ENCODE assay signal across 15 cellular contexts in the genomic region with DNA sequence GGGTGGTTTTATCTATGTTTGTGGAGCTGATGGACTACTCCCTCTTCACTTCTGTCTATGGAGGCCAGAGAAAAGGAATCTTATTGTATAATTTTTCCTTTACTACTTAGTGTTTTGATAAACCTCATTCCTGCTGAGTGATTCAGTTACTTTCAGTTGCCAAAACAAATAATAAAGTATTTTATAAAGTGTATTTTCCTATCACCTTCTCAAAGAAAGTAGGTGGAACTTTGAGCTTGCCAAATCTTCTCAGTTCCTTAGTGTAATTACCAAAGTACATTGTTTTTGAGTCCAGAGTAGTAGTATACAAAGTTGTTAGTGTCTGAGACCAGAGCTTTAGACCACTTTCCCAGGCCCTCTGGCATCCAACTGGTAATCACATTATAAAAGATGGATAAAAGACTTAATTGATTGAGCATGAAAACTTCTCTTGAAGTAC. TPM values are rescaled to one million over a fixed set of nuclear protein-coding genes. Genes with fewer than 3 reads are reported as not detected.
DNase-seq lines count a peak whose midpoint lies in the region; ATAC-seq, FAIRE-seq and TF ChIP-seq lines count a peak whose summit lies in the region.
"Had no signal": no experiment of that assay in that cellular context is flagged by ENCODE, and none has a peak within 500 bp of the region (broad histone marks: within the 10 kb centered on the region; RNA-seq: fewer than 3 reads in every experiment).

No MANE protein-coding gene starts in this region.

- intact Hi-C loops in PC-3 (cut with micrococcal nuclease): no loop called here
- intact Hi-C loops in endothelial cell of umbilical vein (cut with micrococcal nuclease): no loop called here

- H3K36me3 Mint-ChIP-seq in activated naive CD4-positive, alpha-beta T cell treated with anti-CD3 and anti-CD28 coated beads, Interleukin-2, amount 50 U/mL, for 72 hours: peaks cover 0 to 5% of the 10 kb centered on the region in 2 donors

- CTCF ChIA-PET in PC-3 (lab: Charles Lee) (no interaction called here), endothelial cell of umbilical vein (lab: Charles Lee) (interaction anchor here (0.6 to 1.6 kb wide), 7 partner anchors 9 to 42 kb away, joined by 3 to 9 read pairs (median 4); partner anchors contain the start of genes RABGAP1 and ZBTB6)

- no peaks in the 10 kb centered on the region for H3K9me1 ChIP-seq in endothelial cell of umbilical vein (replicated peaks; ENCODE audit: control insufficient read depth, extremely low read depth, insufficient read depth, low read length)

- BruUV-seq in PC-3 (replicated peaks; lab: Mats Ljungman, UMichigan) (no TSS peak), endothelial cell of umbilical vein (replicated peaks; lab: Mats Ljungman, UMichigan) (no TSS peak)

- H3K4me1 ChIP-seq in PC-3 (ENCODE audit: insufficient read depth, low read length) (peaks cover 14% of the 10 kb centered on the region), endothelial cell of umbilical vein (ENCODE audit: control insufficient read depth, extremely low read depth, insufficient read depth, low read length) (peaks cover 24% of the 10 kb centered on the region)
- H3K4me1 ChIP-seq: neural progenitor cell had no signal

- no peak for TF ChIP-seq CTCF in PC-3 (conservative IDR thresholded peaks at IDR 0.05; ENCODE audit: low read depth, low read length)
- TF ChIP-seq CTCF in endothelial cell of umbilical vein (IDR thresholded peaks at IDR 0.05; ENCODE audit: extremely low read depth in 1 of 2, insufficient read depth in 1 of 2, low read depth in 1 of 2, low read length in 2 of 2): no peak
- TF ChIP-seq CTCF in omental fat pad (IDR thresholded peaks at IDR 0.05): no peak

- H3K9ac ChIP-seq in PC-3 (ENCODE audit: low read length) (no peak overlapping the region), endothelial cell of umbilical vein (replicated peaks; ENCODE audit: extremely low read depth, insufficient read depth, low read length) (peak overlapping the region; percentile 5)
- H3K9ac ChIP-seq: BLaER1 treated with 17β-estradiol and CSF1 and Interleukin-3, amounts not matched to agents 10 nM and 100 nM; neural progenitor cell had no signal

- H3K27me3 ChIP-seq in PC-3 (ENCODE audit: low read length) (no peaks in the 10 kb centered on the region), endothelial cell of umbilical vein (ENCODE audit: control insufficient read depth in 2 of 2, insufficient read depth in 2 of 2, low read length in 2 of 2) (no peaks in the 10 kb centered on the region)
- H3K27me3 ChIP-seq: BLaER1 treated with 17β-estradiol and CSF1 and Interleukin-3, amounts not matched to agents 10 nM and 100 nM; heart left ventricle; neural progenitor cell had no signal

- ATAC-seq in PC-3: peak; percentile 90
- ATAC-seq in omental fat pad (ENCODE audit: low FRiP score): peak; percentile 28
- ATAC-seq in activated naive CD4-positive, alpha-beta T cell treated with anti-CD3 and anti-CD28 coated beads, Interleukin-2, amount 50 U/mL, for 72 hours: no peak
- ATAC-seq in GM18907 (IDR thresholded peaks at IDR 0.05; ENCODE audit: unreplicated experiment): no peak
- ATAC-seq: activated CD8-positive, alpha-beta T cell treated with anti-CD3 and anti-CD28 coated beads, Interleukin-2, amount 10 ng/mL, durations not matched to agents 7 days and 5 days; heart left ventricle had no signal

- FAIRE-seq in endothelial cell of umbilical vein (lab: Jason Lieb, UNC): peak; percentile 68
- FAIRE-seq: GM18507 had no signal

- no peaks in the 10 kb centered on the region for H3K9me2 ChIP-seq in PC-3 (replicated peaks; ENCODE audit: low read length)

- TF ChIP-seq POLR2A in endothelial cell of umbilical vein (IDR thresholded peaks at IDR 0.05; ENCODE audit: low read depth, low read length): no peak

- H3K27ac ChIP-seq in PC-3 (ENCODE audit: low read length) (peak overlapping the region; percentile 37), endothelial cell of umbilical vein (ENCODE audit: insufficient read depth, low read depth, low read length) (peak overlapping the region; percentile 74)
- H3K27ac ChIP-seq: BLaER1 treated with 17β-estradiol and CSF1 and Interleukin-3, amounts not matched to agents 10 nM and 100 nM; neural progenitor cell had no signal

- H4K20me1 ChIP-seq in PC-3 (ENCODE audit: low read length) (0 out of 2 replicates have a peak, but pooled peaks cover 8% of the 10 kb centered on the region), endothelial cell of umbilical vein (replicated peaks; ENCODE audit: control insufficient read depth, extremely low read depth, insufficient read depth, low read length) (no peaks in the 10 kb centered on the region)

- POLR2A ChIA-PET in PC-3 (lab: Charles Lee; ENCODE audit: unreplicated experiment): interaction anchor here (0.6 kb wide), 1 partner anchor 41 kb away, joined by 4 read pairs; the partner anchor contains the start of gene ZBTB6
- POLR2A ChIA-PET in endothelial cell of umbilical vein (lab: Charles Lee): interaction anchor here (1.0 kb wide), 1 partner anchor 13 kb away, joined by 10 read pairs; the partner anchor contains the start of gene RABGAP1

- H3K27ac Mint-ChIP-seq in activated naive CD4-positive, alpha-beta T cell treated with anti-CD3 and anti-CD28 coated beads, Interleukin-2, amount 50 U/mL, for 72 hours: no peak overlapping the region
- H3K27ac Mint-ChIP-seq: activated CD8-positive, alpha-beta T cell treated with anti-CD3 and anti-CD28 coated beads, Interleukin-2, amount 10 ng/mL, durations not matched to agents 7 days and 5 days; activated naive CD4-positive, alpha-beta T cell treated with anti-CD3 and anti-CD28 coated beads, Interleukin-2, amount 10 ng/mL, durations not matched to agents 7 days and 5 days; neural progenitor cell; T-helper 2 cell treated with Interferon-gamma antibody and Interleukin-4, amounts not matched to agents 5 μg/mL and 100 μg/mL, for 36 hours had no signal

- no peaks in the 10 kb centered on the region for H3F3A ChIP-seq in PC-3 (ENCODE audit: low read length, unreplicated experiment)

- H3K36me3 ChIP-seq in PC-3 (ENCODE audit: low read depth, low read length): peaks cover 6% of the 10 kb centered on the region
- H3K36me3 ChIP-seq in endothelial cell of umbilical vein (ENCODE audit: control insufficient read depth in 2 of 2, extremely low read depth in 1 of 2, insufficient read depth in 2 of 2, low read length in 2 of 2): peaks cover 0 to 2% of the 10 kb centered on the region in 2 experiments
- H3K36me3 ChIP-seq: neural progenitor cell had no signal

- H3K4me3 ChIP-seq in PC-3 (ENCODE audit: low read length): no peak overlapping the region
- no peak overlapping the region for H3K4me3 ChIP-seq in endothelial cell of umbilical vein (replicated peaks in 1 of 3; ENCODE audit: insufficient read depth in 1 of 3, low read depth in 1 of 3, low read length in 3 of 3)
- H3K4me3 ChIP-seq: BLaER1 treated with 17β-estradiol and CSF1 and Interleukin-3, amounts not matched to agents 10 nM and 100 nM; heart left ventricle; neural progenitor cell had no signal

- no peak overlapping the region for H2AFZ ChIP-seq in PC-3 (ENCODE audit: low read length)
- H2AFZ ChIP-seq in endothelial cell of umbilical vein (ENCODE audit: low read depth, low read length): no peak overlapping the region
- H2AFZ ChIP-seq: neural progenitor cell had no signal

- dilution Hi-C loops in endothelial cell of umbilical vein (cut with MboI; ENCODE audit: extremely low pct_ligation_motif_present, low sequenced_read_pairs): no loop called here

- H3K9me3 Mint-ChIP-seq in activated naive CD4-positive, alpha-beta T cell treated with anti-CD3 and anti-CD28 coated beads, Interleukin-2, amount 50 U/mL, for 72 hours: peaks cover 0 to 5% of the 10 kb centered on the region in 2 donors
- H3K9me3 Mint-ChIP-seq: activated naive CD4-positive, alpha-beta T cell treated with anti-CD3 and anti-CD28 coated beads, Interleukin-2, amount 10 ng/mL, durations not matched to agents 7 days and 5 days; T-helper 2 cell treated with Interferon-gamma antibody and Interleukin-4, amounts not matched to agents 5 μg/mL and 100 μg/mL, for 36 hours had no signal

- H3K4me2 ChIP-seq in PC-3 (ENCODE audit: low read length) (peak overlapping the region; percentile 49), endothelial cell of umbilical vein (ENCODE audit: insufficient read depth, low read length) (peak overlapping the region; percentile 86)
- H3K4me2 ChIP-seq: BLaER1 treated with 17β-estradiol and CSF1 and Interleukin-3, amounts not matched to agents 10 nM and 100 nM; neural progenitor cell had no signal

- H3K79me2 ChIP-seq in PC-3 (ENCODE audit: low read length) (peaks cover 72% of the 10 kb centered on the region), endothelial cell of umbilical vein (ENCODE audit: control insufficient read depth, insufficient read depth, low read length) (peaks cover 35% of the 10 kb centered on the region)

- H3K9me3 ChIP-seq in PC-3 (ENCODE audit: low read length): no peaks in the 10 kb centered on the region
- no peaks in the 10 kb centered on the region for H3K9me3 ChIP-seq in endothelial cell of umbilical vein (replicated peaks; ENCODE audit: control insufficient read depth, insufficient read depth, low read length)
- H3K9me3 ChIP-seq: heart left ventricle had no signal

- DNase-seq in COLO829 (ENCODE audit: low spot score) (peak; percentile 75), PC-3 (peak; percentile 63), endothelial cell of umbilical vein (ENCODE audit: low read depth, low spot score) (peak; percentile 88), omental fat pad (ENCODE audit: low spot score) (no peak), occipital lobe (lab: John Stamatoyannopoulos, UW) (no peak)
- DNase-seq in activated naive CD4-positive, alpha-beta T cell treated with anti-CD3 and anti-CD28 coated beads, Interleukin-2, amount 50 U/mL, for 72 hours (ENCODE audit: low spot score in 2 of 2): no peak
- DNase-seq in stimulated activated CD4-positive, alpha-beta T cell treated with anti-CD3 and anti-CD28 coated beads, Interleukin-1b, Interleukin-23, amount 100 ng/mL, for 48 hours: no peak
- DNase-seq: activated CD8-positive, alpha-beta T cell treated with anti-CD3 and anti-CD28 coated beads, Interleukin-2, amount 10 ng/mL, durations not matched to agents 7 days and 5 days; activated naive CD4-positive, alpha-beta T cell treated with anti-CD3 and anti-CD28 coated beads, Interleukin-2, amount 10 ng/mL, durations not matched to agents 7 days and 5 days; heart left ventricle had no signal

RNA-seq across cellular contexts. Expression of gene RABGAP1, which starts 13.5 kb away (rescaled TPM):
- 12.7 and 16.5 TPM in 2 replicates for total RNA-seq in PC-3 (2014; rRNA removed)
- 43.1 and 53.6 TPM in 2 replicates for total RNA-seq in endothelial cell of umbilical vein
- 17.8 and 19.0 TPM in 2 replicates for polyA plus RNA-seq in endothelial cell of umbilical vein
- 19.2 and 19.8 TPM in 2 replicates for polyA plus RNA-seq in endothelial cell of umbilical vein (2011; cell fraction: cytosol; rRNA removed)
- 49.3 and 51.3 TPM in 2 replicates for polyA plus RNA-seq in endothelial cell of umbilical vein (2011; cell fraction: nucleus; rRNA removed)
- polyA plus RNA-seq in endothelial cell of umbilical vein (2012): 24.8 and 27.5 TPM in 2 replicates
- polyA minus RNA-seq in endothelial cell of umbilical vein: 70.9 and 75.5 TPM in 2 replicates
- polyA minus RNA-seq in endothelial cell of umbilical vein (2011; cell fraction: cytosol; rRNA and poly(A)+ RNA removed): 27.9 TPM
- 133 and 183 TPM in 2 replicates for polyA minus RNA-seq in endothelial cell of umbilical vein (2011; cell fraction: nucleus; rRNA and poly(A)+ RNA removed)
- total RNA-seq in omental fat pad: 10 to 100 TPM; 38.3 to 78.3 (median 48.5) TPM
- 10 to 100 TPM; 35.6 to 44.2 TPM for total RNA-seq in activated naive CD4-positive, alpha-beta T cell treated with anti-CD3 and anti-CD28 coated beads, Interleukin-2, amount 50 U/mL, for 72 hours
- total RNA-seq in occipital lobe: 115 TPM

RNA-seq across cellular contexts. Expression of gene ZBTB26, which starts 23.0 kb away (rescaled TPM):
- total RNA-seq in PC-3 (2014; rRNA removed): 1.5 and 1.6 TPM in 2 replicates
- 4.8 and 5.0 TPM in 2 replicates for total RNA-seq in endothelial cell of umbilical vein
- 1.8 and 2.6 TPM in 2 replicates for polyA plus RNA-seq in endothelial cell of umbilical vein
- 2.4 and 2.7 TPM in 2 replicates for polyA plus RNA-seq in endothelial cell of umbilical vein (2011; cell fraction: cytosol; rRNA removed)
- 8.0 and 11.0 TPM in 2 replicates for polyA plus RNA-seq in endothelial cell of umbilical vein (2011; cell fraction: nucleus; rRNA removed)
- polyA plus RNA-seq in endothelial cell of umbilical vein (2012): 3.0 and 3.3 TPM in 2 replicates
- polyA minus RNA-seq in endothelial cell of umbilical vein: 3.7 and 5.3 TPM in 2 replicates
- 4.7 TPM for polyA minus RNA-seq in endothelial cell of umbilical vein (2011; cell fraction: cytosol; rRNA and poly(A)+ RNA removed)
- 5.2 and 7.6 TPM in 2 replicates for polyA minus RNA-seq in endothelial cell of umbilical vein (2011; cell fraction: nucleus; rRNA and poly(A)+ RNA removed)
- total RNA-seq in omental fat pad: 1 to 10 TPM; 3.1 to 7.3 (median 3.6) TPM
- total RNA-seq in activated naive CD4-positive, alpha-beta T cell treated with anti-CD3 and anti-CD28 coated beads, Interleukin-2, amount 50 U/mL, for 72 hours: 1 to 10 TPM; 6.6 to 7.7 TPM
- 10.6 TPM for total RNA-seq in occipital lobe

RNA-seq across cellular contexts. Expression of gene ZBTB6, which starts 41.1 kb away (rescaled TPM):
- total RNA-seq in PC-3 (2014; rRNA removed) (4.4 and 4.7 TPM in 2 replicates), endothelial cell of umbilical vein (5.5 and 6.5 TPM in 2 replicates), omental fat pad (10 to 100 TPM in 1 of 4 donors, 1 to 10 TPM in 3; 4.7 to 11.5 (median 7.2) TPM), occipital lobe (88.0 TPM)
- 1.0 and 1.6 TPM in 2 replicates for polyA plus RNA-seq in endothelial cell of umbilical vein
- 1.7 and 1.9 TPM in 2 replicates for polyA plus RNA-seq in endothelial cell of umbilical vein (2011; cell fraction: cytosol; rRNA removed)
- 1.7 and 2.1 TPM in 2 replicates for polyA plus RNA-seq in endothelial cell of umbilical vein (2011; cell fraction: nucleus; rRNA removed)
- 3.4 and 3.7 TPM in 2 replicates for polyA plus RNA-seq in endothelial cell of umbilical vein (2012)
- 5.8 and 6.7 TPM in 2 replicates for polyA minus RNA-seq in endothelial cell of umbilical vein
- polyA minus RNA-seq in endothelial cell of umbilical vein (2011; cell fraction: cytosol; rRNA and poly(A)+ RNA removed): 8.6 TPM
- polyA minus RNA-seq in endothelial cell of umbilical vein (2011; cell fraction: nucleus; rRNA and poly(A)+ RNA removed): 5.2 and 7.8 TPM in 2 replicates
- total RNA-seq in activated naive CD4-positive, alpha-beta T cell treated with anti-CD3 and anti-CD28 coated beads, Interleukin-2, amount 50 U/mL, for 72 hours: 10 to 100 TPM in 1 of 2 donors, 1 to 10 TPM in 1; 8.2 to 18.7 TPM

RNA-seq across cellular contexts. Expression of gene RC3H2, which starts 49.1 kb away (rescaled TPM):
- total RNA-seq in PC-3 (2014; rRNA removed) (18.0 and 23.0 TPM in 2 replicates), endothelial cell of umbilical vein (57.3 and 63.0 TPM in 2 replicates), omental fat pad (10 to 100 TPM; 30.5 to 63.5 (median 41.3) TPM), occipital lobe (125 TPM)
- 22.4 and 25.3 TPM in 2 replicates for polyA plus RNA-seq in endothelial cell of umbilical vein
- 22.2 and 24.8 TPM in 2 replicates for polyA plus RNA-seq in endothelial cell of umbilical vein (2011; cell fraction: cytosol; rRNA removed)
- polyA plus RNA-seq in endothelial cell of umbilical vein (2011; cell fraction: nucleus; rRNA removed): 53.6 and 59.9 TPM in 2 replicates
- 30.2 and 41.3 TPM in 2 replicates for polyA plus RNA-seq in endothelial cell of umbilical vein (2012)
- 136 and 137 TPM in 2 replicates for polyA minus RNA-seq in endothelial cell of umbilical vein
- polyA minus RNA-seq in endothelial cell of umbilical vein (2011; cell fraction: cytosol; rRNA and poly(A)+ RNA removed): 104 TPM
- polyA minus RNA-seq in endothelial cell of umbilical vein (2011; cell fraction: nucleus; rRNA and poly(A)+ RNA removed): 75.5 and 104 TPM in 2 replicates
- 10 to 100 TPM; 30.5 to 38.6 TPM for total RNA-seq in activated naive CD4-positive, alpha-beta T cell treated with anti-CD3 and anti-CD28 coated beads, Interleukin-2, amount 50 U/mL, for 72 hours

Comparison
In these comparisons a context has a peak if more than half of its experiments do, and no peak if none do; other contexts are left out.
1. DNase-seq: peak in COLO829 (single experiment), PC-3 (single experiment) and endothelial cell of umbilical vein (single experiment); none in omental fat pad (single experiment), activated naive CD4-positive, alpha-beta T cell treated with anti-CD3 and anti-CD28 coated beads, Interleukin-2, amount 50 U/mL, for 72 hours (0 of 2), occipital lobe (single experiment) and stimulated activated CD4-positive, alpha-beta T cell treated with anti-CD3 and anti-CD28 coated beads, Interleukin-1b, Interleukin-23, amount 100 ng/mL, for 48 hours (single experiment).
2. ATAC-seq: peak in PC-3 (single experiment) and omental fat pad (single experiment); none in activated naive CD4-positive, alpha-beta T cell treated with anti-CD3 and anti-CD28 coated beads, Interleukin-2, amount 50 U/mL, for 72 hours (0 of 2) and GM18907 (single experiment).